ENCODE assay signal across 8 cellular contexts in genomic region chr5:91381774-91382492, GRCh38. TPM values are rescaled to one million over a fixed set of nuclear protein-coding genes. Genes with fewer than 3 reads are reported as not detected.
DNase-seq lines count a peak whose midpoint lies in the region; ATAC-seq and TF ChIP-seq lines count a peak whose summit lies in the region.

No MANE protein-coding gene starts in this region.

- TF ChIP-seq CTCF in RWPE2 (IDR thresholded peaks at IDR 0.05; ENCODE audit: poor library complexity, severe bottlenecking) = no peak
- no peak for TF ChIP-seq CTCF in foreskin keratinocyte (conservative IDR thresholded peaks at IDR 0.05)

- peak; percentile 28 for ATAC-seq in RWPE2 (ENCODE audit: low read depth)
- ATAC-seq in foreskin keratinocyte = peak; percentile 28

- no peaks in the 10 kb centered on the region for H3K27me3 ChIP-seq in RWPE2 (ENCODE audit: insufficient read depth, poor library complexity, severe bottlenecking)
- no peaks in the 10 kb centered on the region for H3K27me3 ChIP-seq in foreskin keratinocyte
- H3K27me3 ChIP-seq in neuron (ENCODE audit: insufficient read depth, low read length) = no peaks in the 10 kb centered on the region

- H3K36me3 ChIP-seq in KOPT-K1 (ENCODE audit: insufficient read depth, low read length) (peaks cover 11% of the 10 kb centered on the region; the same call in 1 of the 2 replicates), RWPE2 (ENCODE audit: low read depth) (peaks cover 54% of the 10 kb centered on the region), neuron (ENCODE audit: insufficient read depth, low read length) (peaks cover 20% of the 10 kb centered on the region)

- H3K4me3 ChIP-seq in RWPE2 (ENCODE audit: severe bottlenecking) (peak overlapping the region; percentile 63), neuron (ENCODE audit: low read length) (peak overlapping the region; percentile 90)

- peaks cover 22% of the 10 kb centered on the region for H3K4me1 ChIP-seq in RWPE2 (ENCODE audit: insufficient read depth, poor library complexity, severe bottlenecking)
- peaks cover 14% of the 10 kb centered on the region for H3K4me1 ChIP-seq in foreskin keratinocyte
- peaks cover 9% of the 10 kb centered on the region for H3K4me1 ChIP-seq in neuron (ENCODE audit: insufficient read depth, low read length)

- H2AFZ ChIP-seq in neuron (ENCODE audit: low read depth, low read length) = no peak overlapping the region

- H3K9me3 ChIP-seq in KOPT-K1 (ENCODE audit: insufficient read depth, low read length, poor library complexity, severe bottlenecking) = no peaks in the 10 kb centered on the region
- H3K9me3 ChIP-seq in RWPE2 (ENCODE audit: severe bottlenecking) = no peaks in the 10 kb centered on the region
- H3K9me3 ChIP-seq in neuron (ENCODE audit: low read length) = no peaks in the 10 kb centered on the region

- H3K27ac ChIP-seq in KOPT-K1 (ENCODE audit: low read depth, low read length, poor library complexity, severe bottlenecking) (peak overlapping the region; percentile 99), RWPE2 (ENCODE audit: poor library complexity, severe bottlenecking) (peak overlapping the region; percentile 97), foreskin keratinocyte (peak overlapping the region; percentile 94)

- DNase-seq in AG08396 (ENCODE audit: low spot score) (peak; percentile 79), GM19238 (ENCODE audit: insufficient read length, low spot score) (peak; percentile 39), RWPE2 (ENCODE audit: low spot score) (peak; percentile 78), foreskin keratinocyte (peak; percentile 64 to 78), stromal cell of bone marrow (ENCODE audit: low read depth) (peak; percentile 85)
- DNase-seq in activated gamma-delta T cell treated with anti-CD3 and anti-CD28 coated beads, Interleukin-2, amount 50 U/mL, for 16 hours (ENCODE audit: low read depth) = peak; percentile 66

RNA-seq across cellular contexts. Expression of gene ARRDC3, which starts 1.2 kb away (rescaled TPM):
- 8.1 and 9.8 TPM in 2 replicates for total RNA-seq in foreskin keratinocyte
- 1.6 and 2.6 TPM in 2 replicates for polyA plus RNA-seq in foreskin keratinocyte

Comparison
In these comparisons a context has a peak if more than half of its experiments do, and no peak if none do; other contexts are left out.
1. Peak in every context shown above with its lines: DNase-seq, ATAC-seq, H3K4me3 ChIP-seq and H3K27ac ChIP-seq.